In the genomic region with DNA sequence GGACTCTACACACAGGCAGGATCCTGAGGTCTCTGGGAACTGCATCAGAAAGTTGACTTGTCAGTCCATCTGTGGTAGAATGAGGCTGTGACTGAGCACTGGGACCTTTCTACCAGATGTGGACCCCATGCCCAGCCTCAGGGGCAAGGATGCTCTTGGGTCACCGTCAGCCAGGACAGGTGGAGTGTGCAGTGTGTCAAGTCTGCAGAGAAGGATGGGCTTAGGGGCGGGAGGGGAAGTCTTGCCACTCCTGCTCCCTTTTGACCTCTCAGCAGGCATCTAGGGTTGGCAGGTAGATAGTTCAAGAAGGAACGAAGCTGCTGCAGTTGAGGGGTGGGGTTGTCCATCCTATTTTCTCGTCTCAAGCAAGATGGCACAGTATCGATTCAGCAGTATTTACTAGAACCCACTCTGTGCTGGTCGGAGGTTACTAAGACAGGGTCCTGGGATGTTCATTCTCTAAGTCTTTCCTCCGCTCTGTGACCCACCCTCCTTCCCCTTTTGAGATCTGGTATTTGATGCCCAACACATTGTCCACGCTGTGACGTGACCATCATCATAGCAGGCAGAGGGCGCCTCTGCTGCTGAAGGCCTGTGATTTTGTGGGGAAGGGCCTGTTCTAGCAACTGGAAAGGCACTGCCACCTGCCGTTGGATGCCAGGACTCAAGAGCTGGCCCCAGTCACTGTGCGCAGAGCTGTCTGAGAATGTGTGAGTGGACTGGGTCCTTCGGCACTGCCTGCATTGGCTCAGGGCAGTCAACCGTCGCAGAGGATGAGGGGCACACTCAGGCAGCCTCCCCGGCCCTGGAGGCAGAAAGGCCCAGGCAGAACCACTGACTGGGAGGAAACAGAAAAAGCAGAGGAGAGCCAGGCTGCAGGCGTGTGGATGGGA, we compare ENCODE assay signal across 8 cellular contexts. TPM values are rescaled to one million over a fixed set of nuclear protein-coding genes. Genes with fewer than 3 reads are reported as not detected.
DNase-seq lines count a peak whose midpoint lies in the region; ATAC-seq and TF ChIP-seq lines count a peak whose summit lies in the region.

No MANE protein-coding gene starts in this region.

- DNase-seq in HFFc6 (peak; percentile 61), NCI-H69 (lab: John Stamatoyannopoulos, UW) (peak; percentile 79), foreskin fibroblast (peak; percentile 64 to 88), nucleus accumbens (lab: John Stamatoyannopoulos, UW) (peak in 54 of 56 donors; percentile 7 to 83 (median 52))
- peak; percentile 39 to 53 for DNase-seq in activated T-cell treated with anti-CD3 and anti-CD28 coated beads, Interleukin-2, amount 50 U/mL, for 48 hours

- H3K9me3 Mint-ChIP-seq in HFFc6, result no peaks in the 10 kb centered on the region

- TF ChIP-seq CTCF in C4-2B (conservative IDR thresholded peaks at IDR 0.05) (peak; percentile 85), HFFc6 (IDR thresholded peaks at IDR 0.05) (peak; percentile 76), foreskin fibroblast (IDR thresholded peaks at IDR 0.05; ENCODE audit: low read depth, low read length) (peak; percentile 67)

- peaks cover 3% of the 10 kb centered on the region for H3K27me3 Mint-ChIP-seq in HFFc6 (ENCODE audit: insufficient read depth)

- H3K4me1 Mint-ChIP-seq in HFFc6 (ENCODE audit: low read depth), result peaks cover 12% of the 10 kb centered on the region

- H3K36me3 Mint-ChIP-seq in HFFc6 (ENCODE audit: low read depth), result peaks cover 14% of the 10 kb centered on the region

- H3K27ac Mint-ChIP-seq in HFFc6, result peak overlapping the region; percentile 42

- no peak overlapping the region for H3K4me3 ChIP-seq in foreskin fibroblast (ENCODE audit: low read depth in 1 of 2, low read length in 2 of 2)

- no peak overlapping the region for H3K4me3 Mint-ChIP-seq in HFFc6

- ATAC-seq in HG02973 (IDR thresholded peaks at IDR 0.05; ENCODE audit: unreplicated experiment), result no peak
- ATAC-seq in GM21737 (IDR thresholded peaks at IDR 0.05; ENCODE audit: unreplicated experiment), result no peak

- H3K27ac ChIP-seq in C4-2B, result 0 out of 2 replicates have a peak overlapping the region, but pooled peaks have one; percentile 3

RNA-seq across cellular contexts. Expression of a gene that starts 23.2 kb away (rescaled TPM):
- total RNA-seq in HFFc6 (2021; fragmentation: NEBNext Ultra II Directional; extraction: Animal tissue kit (Norgen Biotek cat#: 25700)), result 10 to 100 TPM; 76.4 to 84.1 (median 77.2) TPM

RNA-seq across cellular contexts. Expression of a gene that starts 31.1 kb away (rescaled TPM):
- 10 to 100 TPM; 36.7 to 47.0 (median 42.1) TPM for total RNA-seq in HFFc6 (2021; fragmentation: NEBNext Ultra II Directional; extraction: Animal tissue kit (Norgen Biotek cat#: 25700))

RNA-seq across cellular contexts. Expression of a gene that starts 50.7 kb away (rescaled TPM):
- total RNA-seq in HFFc6 (2021; fragmentation: NEBNext Ultra II Directional; extraction: Animal tissue kit (Norgen Biotek cat#: 25700)), result 10 to 100 TPM in 3 of 6 experiments, 1 to 10 TPM in 3; 8.4 to 11.8 (median 10.1) TPM
